ENCODE assay signal across 15 cellular contexts in the genomic region with DNA sequence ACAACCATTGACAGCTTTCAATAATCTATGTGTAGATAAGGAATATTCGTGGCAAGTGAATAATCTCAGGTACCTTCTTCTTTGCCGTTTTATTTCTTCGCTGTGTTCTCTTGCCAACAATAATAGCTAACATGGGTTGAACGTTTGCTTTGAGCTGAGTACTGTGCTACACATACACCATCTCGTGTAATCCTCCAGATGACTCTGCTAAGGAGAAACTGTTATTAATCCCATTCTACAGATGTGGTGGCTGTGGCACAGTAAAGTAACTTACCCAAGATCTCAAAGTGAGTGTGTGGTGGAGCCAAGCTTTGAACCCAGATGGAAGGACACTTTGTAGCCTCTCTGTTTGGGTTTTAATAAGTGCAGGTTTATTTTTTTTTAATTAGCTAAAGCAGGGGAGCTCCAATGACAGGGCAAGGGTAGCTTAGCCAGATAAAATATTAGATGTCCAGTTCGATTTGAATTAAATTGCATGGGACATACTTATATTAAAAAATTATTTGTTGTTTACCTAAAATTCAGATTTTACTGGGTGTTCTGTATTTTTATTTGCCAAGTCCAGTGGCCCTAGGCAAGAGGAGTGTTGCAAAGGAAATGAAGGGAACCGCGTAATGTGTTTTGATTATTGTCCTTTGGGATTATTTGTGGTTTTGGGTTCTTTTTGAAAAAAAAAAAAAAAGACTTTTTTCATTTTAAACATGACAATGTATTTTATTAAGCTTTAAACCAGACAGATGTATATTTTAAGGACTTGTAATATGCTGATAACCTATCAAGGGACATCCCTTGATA.
A peak's percentile ranks its signal among the peaks of the same experiment; 100 is the strongest.
DNase-seq lines count a peak whose midpoint lies in the region; ATAC-seq and TF ChIP-seq lines count a peak whose summit lies in the region.
"Had no signal": no experiment of that assay in that cellular context is flagged by ENCODE, and none has a peak within 500 bp of the region (broad histone marks: within the 10 kb centered on the region; RNA-seq: fewer than 3 reads in every experiment).

No MANE protein-coding gene starts in this region.

- H4K5ac ChIP-seq in H9 (ENCODE audit: insufficient read length, low read depth, low read length): no peak overlapping the region

- ATAC-seq in activated T-cell treated with anti-CD3 and anti-CD28 coated beads, Interleukin-2, amount 50 U/mL, for 4 hours: no peak
- ATAC-seq in GM19463 (IDR thresholded peaks at IDR 0.05; ENCODE audit: unreplicated experiment): no peak
- ATAC-seq: naive thymus-derived CD8-positive, alpha-beta T cell had no signal

- H2AFZ ChIP-seq in H9 (ENCODE audit: low read length): no peak overlapping the region

- no peaks in the 10 kb centered on the region for H3K79me2 ChIP-seq in H9 (ENCODE audit: insufficient read depth, low read length)

- H3K18ac ChIP-seq in H9 (ENCODE audit: insufficient read length, low read depth, low read length): no peak overlapping the region

- no peak overlapping the region for H2BK5ac ChIP-seq in H9 (ENCODE audit: insufficient read length, low read length)

- no peak overlapping the region for H2BK120ac ChIP-seq in H9 (ENCODE audit: low read depth, low read length, poor library complexity, severe bottlenecking)

- WGBS in H9 (ENCODE audit: extremely low coverage, insufficient read length, low lambda C conversion rate): no CpG with 5 or more reads among the region's 8 CpGs

- TF ChIP-seq CTCF in nephron (IDR thresholded peaks at IDR 0.05; ENCODE audit: unreplicated experiment in 3 of 3): no peak
- TF ChIP-seq CTCF in GM13976 (IDR thresholded peaks at IDR 0.05; ENCODE audit: borderline replicate concordance, control extremely low read depth, extremely low read depth, insufficient read depth, missing control alignments): no peak
- TF ChIP-seq CTCF in H9 (conservative IDR thresholded peaks at IDR 0.05): no peak

- H3K9me3 ChIP-seq in BLaER1: no peaks in the 10 kb centered on the region
- H3K9me3 ChIP-seq in SK-N-MC (ENCODE audit: low read depth, low read length): no peaks in the 10 kb centered on the region
- H3K9me3 ChIP-seq in H9 (ENCODE audit: control insufficient read depth, low read depth, low read length): no peaks in the 10 kb centered on the region
- H3K9me3 ChIP-seq: sigmoid colon had no signal

- H3K27me3 ChIP-seq in BLaER1: no peaks in the 10 kb centered on the region
- no peaks in the 10 kb centered on the region for H3K27me3 ChIP-seq in H9 (ENCODE audit: insufficient read depth, low read length)
- H3K27me3 ChIP-seq: sigmoid colon had no signal

- no peak overlapping the region for H2BK15ac ChIP-seq in H9 (ENCODE audit: low read depth, low read length)

- peak overlapping the region; percentile 21; the same call in 1 of the 2 replicates for H3K4me2 ChIP-seq in BLaER1
- no peak overlapping the region for H3K4me2 ChIP-seq in H9 (ENCODE audit: insufficient read depth, insufficient read length, low read length)

- H3K27ac Mint-ChIP-seq in nephron (peak overlapping the region in 2 of 3 experiments; percentile 59 to 73), H9 (no peak overlapping the region; a peak in 1 of 7 replicates)
- H3K27ac Mint-ChIP-seq: IgD-negative memory B cell; naive thymus-derived CD8-positive, alpha-beta T cell had no signal

- H2AK5ac ChIP-seq in H9 (ENCODE audit: insufficient read length, low read length): no peak overlapping the region

- in situ Hi-C loops in GM13976 (cut with MboI; ENCODE audit: low sequenced_read_pairs, unreplicated experiment): no loop called here

- no peak overlapping the region for H3K27ac ChIP-seq in BLaER1
- H3K27ac ChIP-seq in SK-N-MC: no peak overlapping the region
- no peak overlapping the region for H3K27ac ChIP-seq in H9 (ENCODE audit: insufficient read length, low read depth, low read length)

- no peaks in the 10 kb centered on the region for H3K23me2 ChIP-seq in H9 (ENCODE audit: insufficient read length, low read depth, low read length, poor library complexity, severe bottlenecking)

- no peak overlapping the region for H4K8ac ChIP-seq in H9 (replicated peaks; ENCODE audit: insufficient read length, low read depth, low read length)

- H3K4me1 ChIP-seq in BLaER1: peaks cover 12% of the 10 kb centered on the region
- peaks cover 3% of the 10 kb centered on the region; the same call in 1 of the 2 replicates for H3K4me1 ChIP-seq in H9 (ENCODE audit: insufficient read depth, low read length)

- H3K4me3 Mint-ChIP-seq in nephron (no peak overlapping the region), H9 (no peak overlapping the region)
- H3K4me3 Mint-ChIP-seq in activated T-cell treated with anti-CD3 and anti-CD28 coated beads, Interleukin-2, amount 50 U/mL, for 4 hours: no peak overlapping the region
- H3K4me3 Mint-ChIP-seq: IgD-negative memory B cell; naive thymus-derived CD8-positive, alpha-beta T cell had no signal

- H3K4me3 ChIP-seq in BLaER1 (no peak overlapping the region), SK-N-MC (peak overlapping the region; percentile 27; the same call in 1 of the 2 replicates)
- H3K4me3 ChIP-seq: sigmoid colon had no signal

- H3K9me3 Mint-ChIP-seq in nephron (peaks cover 4% of the 10 kb centered on the region), H9 (no peaks in the 10 kb centered on the region)
- H3K9me3 Mint-ChIP-seq in activated T-cell treated with anti-CD3 and anti-CD28 coated beads, Interleukin-2, amount 50 U/mL, for 4 hours: no peaks in the 10 kb centered on the region
- H3K9me3 Mint-ChIP-seq: IgD-negative memory B cell had no signal

- H3K14ac ChIP-seq in H9 (ENCODE audit: insufficient read depth, low read length): no peak overlapping the region

- no peak overlapping the region for H3K23ac ChIP-seq in H9 (ENCODE audit: insufficient read length, low read depth, low read length)

- DNase-seq in SK-N-MC (ENCODE audit: low read depth, low spot score) (no peak), fibroblast of peridontal ligament (ENCODE audit: extremely low read depth) (peak; percentile 57), GM13976 (ENCODE audit: low spot score) (no peak), H9 (no peak)
- DNase-seq in activated T-cell treated with anti-CD3 and anti-CD28 coated beads, Interleukin-2, amount 50 U/mL, for 4 hours: no peak
- DNase-seq: activated effector memory CD4-positive, alpha-beta T cell treated with anti-CD3 and anti-CD28 coated beads, Interleukin-2, amount 50 U/mL, for 16 hours; effector CD8-positive, alpha-beta T cell; naive thymus-derived CD8-positive, alpha-beta T cell; NCI-H1105 treated with DMSO at 0.1 percent for 48 hours; sigmoid colon; stimulated activated naive CD4-positive, alpha-beta T cell had no signal

- no peak overlapping the region for H3K4ac ChIP-seq in H9 (ENCODE audit: low read depth, low read length)

- no peak overlapping the region for H2BK20ac ChIP-seq in H9 (ENCODE audit: low read depth, low read length, poor library complexity, severe bottlenecking)

- no peak overlapping the region for H2BK12ac ChIP-seq in H9 (ENCODE audit: insufficient read length, low read depth, low read length)

- H3K9ac ChIP-seq in BLaER1 (no peak overlapping the region), SK-N-MC (ENCODE audit: insufficient read length) (no peak overlapping the region), H9 (ENCODE audit: extremely low read depth, insufficient read length, low read length) (no peak overlapping the region)

- no peak overlapping the region for H3K56ac ChIP-seq in H9 (ENCODE audit: insufficient read length, low read depth, low read length)

- peaks cover 23% of the 10 kb centered on the region for H3K4me1 Mint-ChIP-seq in nephron
- peaks cover 16 to 26% of the 10 kb centered on the region in 2 experiments for H3K4me1 Mint-ChIP-seq in H9
- peaks cover 18% of the 10 kb centered on the region for H3K4me1 Mint-ChIP-seq in activated T-cell treated with anti-CD3 and anti-CD28 coated beads, Interleukin-2, amount 50 U/mL, for 4 hours (ENCODE audit: low read depth)

- H3T11ph ChIP-seq in H9 (ENCODE audit: low read length): no peak overlapping the region

- no peak overlapping the region for H4K91ac ChIP-seq in H9 (ENCODE audit: insufficient read length, low read depth, low read length)

- H3K36me3 Mint-ChIP-seq in nephron (ENCODE audit: low read depth) (no peaks in the 10 kb centered on the region), H9 (ENCODE audit: insufficient read depth in 1 of 3, low read depth in 3 of 3) (no peaks in the 10 kb centered on the region)
- H3K36me3 Mint-ChIP-seq in activated T-cell treated with anti-CD3 and anti-CD28 coated beads, Interleukin-2, amount 50 U/mL, for 4 hours (ENCODE audit: insufficient read depth): no peaks in the 10 kb centered on the region
- H3K36me3 Mint-ChIP-seq: IgD-negative memory B cell; naive thymus-derived CD8-positive, alpha-beta T cell had no signal

- H3K27me3 Mint-ChIP-seq in nephron (ENCODE audit: low read depth) (no peaks in the 10 kb centered on the region), H9 (ENCODE audit: low read depth) (no peaks in the 10 kb centered on the region)
- H3K27me3 Mint-ChIP-seq in activated T-cell treated with anti-CD3 and anti-CD28 coated beads, Interleukin-2, amount 50 U/mL, for 4 hours (ENCODE audit: low read depth): no peaks in the 10 kb centered on the region
- H3K27me3 Mint-ChIP-seq: IgD-negative memory B cell had no signal

- H4K20me1 ChIP-seq in BLaER1 (no peaks in the 10 kb centered on the region), H9 (ENCODE audit: control insufficient read depth, insufficient read depth, insufficient read length) (no peaks in the 10 kb centered on the region)

- no peaks in the 10 kb centered on the region for H3K79me1 ChIP-seq in H9 (ENCODE audit: insufficient read depth, low read depth, low read length, poor library complexity, severe bottlenecking)

- H3K36me3 ChIP-seq in BLaER1: no peaks in the 10 kb centered on the region
- no peaks in the 10 kb centered on the region for H3K36me3 ChIP-seq in SK-N-MC (ENCODE audit: insufficient read depth, low read length)
- H3K36me3 ChIP-seq: sigmoid colon had no signal

Comparison
In these comparisons a context has a peak if more than half of its experiments do, and no peak if none do; other contexts are left out.
1. H3K27ac Mint-ChIP-seq: peak in nephron (2 of 3); none in H9 (0 of 3).